In the genomic region with DNA sequence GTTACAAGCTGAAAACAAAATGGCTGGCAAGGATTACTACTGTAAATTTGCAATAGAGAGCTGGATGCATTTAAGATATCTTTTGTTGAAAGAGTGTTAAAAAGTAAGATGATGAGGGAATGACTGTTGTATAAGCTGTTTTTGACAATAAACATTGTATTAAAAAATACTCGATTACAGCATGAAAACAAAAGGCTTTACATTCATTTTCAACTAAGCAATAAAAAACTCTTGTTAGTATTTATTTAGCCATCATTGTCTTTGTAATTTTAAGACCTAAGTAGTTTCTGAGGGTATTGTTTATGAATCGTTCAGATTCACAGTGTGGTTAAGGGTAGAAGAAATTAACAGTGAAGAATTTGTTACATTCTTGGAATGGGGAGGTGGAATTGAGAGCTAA, we compare ENCODE assay signal across 2 cellular contexts.
TF ChIP-seq lines count a peak whose summit lies in the region.

No MANE protein-coding gene starts in this region.

TF ChIP-seq in H1, 55 proteins besides CTCF, POLR2A, EP300 and RAD21 (continued from another document):
- no peak for TF ChIP-seq TEAD4 (IDR thresholded peaks at IDR 0.05; ENCODE audit: low read depth, low read length)
- no peak for TF ChIP-seq BACH1 (IDR thresholded peaks at IDR 0.05; ENCODE audit: low read length)
- no peak for TF ChIP-seq GABPA (IDR thresholded peaks at IDR 0.05; ENCODE audit: borderline replicate concordance, insufficient read depth, low read length)

TF ChIP-seq in WTC11, 78 proteins besides CTCF, POLR2A, EP300 and RAD21 (continued from another document):
- TF ChIP-seq, protein P1, sequence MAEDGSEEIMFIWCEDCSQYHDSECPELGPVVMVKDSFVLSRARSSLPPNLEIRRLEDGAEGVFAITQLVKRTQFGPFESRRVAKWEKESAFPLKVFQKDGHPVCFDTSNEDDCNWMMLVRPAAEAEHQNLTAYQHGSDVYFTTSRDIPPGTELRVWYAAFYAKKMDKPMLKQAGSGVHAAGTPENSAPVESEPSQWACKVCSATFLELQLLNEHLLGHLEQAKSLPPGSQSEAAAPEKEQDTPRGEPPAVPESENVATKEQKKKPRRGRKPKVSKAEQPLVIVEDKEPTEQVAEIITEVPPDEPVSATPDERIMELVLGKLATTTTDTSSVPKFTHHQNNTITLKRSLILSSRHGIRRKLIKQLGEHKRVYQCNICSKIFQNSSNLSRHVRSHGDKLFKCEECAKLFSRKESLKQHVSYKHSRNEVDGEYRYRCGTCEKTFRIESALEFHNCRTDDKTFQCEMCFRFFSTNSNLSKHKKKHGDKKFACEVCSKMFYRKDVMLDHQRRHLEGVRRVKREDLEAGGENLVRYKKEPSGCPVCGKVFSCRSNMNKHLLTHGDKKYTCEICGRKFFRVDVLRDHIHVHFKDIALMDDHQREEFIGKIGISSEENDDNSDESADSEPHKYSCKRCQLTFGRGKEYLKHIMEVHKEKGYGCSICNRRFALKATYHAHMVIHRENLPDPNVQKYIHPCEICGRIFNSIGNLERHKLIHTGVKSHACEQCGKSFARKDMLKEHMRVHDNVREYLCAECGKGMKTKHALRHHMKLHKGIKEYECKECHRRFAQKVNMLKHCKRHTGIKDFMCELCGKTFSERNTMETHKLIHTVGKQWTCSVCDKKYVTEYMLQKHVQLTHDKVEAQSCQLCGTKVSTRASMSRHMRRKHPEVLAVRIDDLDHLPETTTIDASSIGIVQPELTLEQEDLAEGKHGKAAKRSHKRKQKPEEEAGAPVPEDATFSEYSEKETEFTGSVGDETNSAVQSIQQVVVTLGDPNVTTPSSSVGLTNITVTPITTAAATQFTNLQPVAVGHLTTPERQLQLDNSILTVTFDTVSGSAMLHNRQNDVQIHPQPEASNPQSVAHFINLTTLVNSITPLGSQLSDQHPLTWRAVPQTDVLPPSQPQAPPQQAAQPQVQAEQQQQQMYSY (CRISPR knock-in tag; IDR thresholded peaks at IDR 0.05): no peak
- TF ChIP-seq ZNF423 (CRISPR knock-in tag; IDR thresholded peaks at IDR 0.05) (no peak), JUN (CRISPR knock-in tag; IDR thresholded peaks at IDR 0.05) (no peak), ZNF263 (CRISPR knock-in tag; IDR thresholded peaks at IDR 0.05; ENCODE audit: low read depth) (no peak), ZNF416 (CRISPR knock-in tag; IDR thresholded peaks at IDR 0.05) (no peak), ZNF317 (CRISPR knock-in tag; IDR thresholded peaks at IDR 0.05; ENCODE audit: borderline replicate concordance, low read depth) (no peak), GTF2I (CRISPR knock-in tag; conservative IDR thresholded peaks at IDR 0.05) (no peak)
- TF ChIP-seq, protein P2, sequence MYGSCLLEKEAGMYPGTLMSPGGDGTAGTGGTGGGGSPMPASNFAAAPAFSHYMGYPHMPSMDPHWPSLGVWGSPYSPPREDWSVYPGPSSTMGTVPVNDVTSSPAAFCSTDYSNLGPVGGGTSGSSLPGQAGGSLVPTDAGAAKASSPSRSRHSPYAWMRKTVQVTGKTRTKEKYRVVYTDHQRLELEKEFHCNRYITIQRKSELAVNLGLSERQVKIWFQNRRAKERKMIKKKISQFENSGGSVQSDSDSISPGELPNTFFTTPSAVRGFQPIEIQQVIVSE (CRISPR knock-in tag; IDR thresholded peaks at IDR 0.05; ENCODE audit: borderline replicate concordance): no peak
- TF ChIP-seq, protein P3, sequence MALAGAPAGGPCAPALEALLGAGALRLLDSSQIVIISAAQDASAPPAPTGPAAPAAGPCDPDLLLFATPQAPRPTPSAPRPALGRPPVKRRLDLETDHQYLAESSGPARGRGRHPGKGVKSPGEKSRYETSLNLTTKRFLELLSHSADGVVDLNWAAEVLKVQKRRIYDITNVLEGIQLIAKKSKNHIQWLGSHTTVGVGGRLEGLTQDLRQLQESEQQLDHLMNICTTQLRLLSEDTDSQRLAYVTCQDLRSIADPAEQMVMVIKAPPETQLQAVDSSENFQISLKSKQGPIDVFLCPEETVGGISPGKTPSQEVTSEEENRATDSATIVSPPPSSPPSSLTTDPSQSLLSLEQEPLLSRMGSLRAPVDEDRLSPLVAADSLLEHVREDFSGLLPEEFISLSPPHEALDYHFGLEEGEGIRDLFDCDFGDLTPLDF (CRISPR knock-in tag; IDR thresholded peaks at IDR 0.05): no peak
- TF ChIP-seq, protein P4, sequence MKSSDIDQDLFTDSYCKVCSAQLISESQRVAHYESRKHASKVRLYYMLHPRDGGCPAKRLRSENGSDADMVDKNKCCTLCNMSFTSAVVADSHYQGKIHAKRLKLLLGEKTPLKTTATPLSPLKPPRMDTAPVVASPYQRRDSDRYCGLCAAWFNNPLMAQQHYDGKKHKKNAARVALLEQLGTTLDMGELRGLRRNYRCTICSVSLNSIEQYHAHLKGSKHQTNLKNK (CRISPR knock-in tag; IDR thresholded peaks at IDR 0.05): no peak
- TF ChIP-seq, protein P5, sequence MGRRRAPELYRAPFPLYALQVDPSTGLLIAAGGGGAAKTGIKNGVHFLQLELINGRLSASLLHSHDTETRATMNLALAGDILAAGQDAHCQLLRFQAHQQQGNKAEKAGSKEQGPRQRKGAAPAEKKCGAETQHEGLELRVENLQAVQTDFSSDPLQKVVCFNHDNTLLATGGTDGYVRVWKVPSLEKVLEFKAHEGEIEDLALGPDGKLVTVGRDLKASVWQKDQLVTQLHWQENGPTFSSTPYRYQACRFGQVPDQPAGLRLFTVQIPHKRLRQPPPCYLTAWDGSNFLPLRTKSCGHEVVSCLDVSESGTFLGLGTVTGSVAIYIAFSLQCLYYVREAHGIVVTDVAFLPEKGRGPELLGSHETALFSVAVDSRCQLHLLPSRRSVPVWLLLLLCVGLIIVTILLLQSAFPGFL (CRISPR knock-in tag; IDR thresholded peaks at IDR 0.05; ENCODE audit: borderline replicate concordance): no peak
